14 cellular contexts compared by ENCODE assay signal in genomic region chr1:234517087-234517802, GRCh38. TPM values are rescaled to one million over a fixed set of nuclear protein-coding genes. Genes with fewer than 3 reads are reported as not detected.
DNase-seq lines count a peak whose midpoint lies in the region; ATAC-seq, FAIRE-seq and TF ChIP-seq lines count a peak whose summit lies in the region.
"Had no signal": no experiment of that assay in that cellular context is flagged by ENCODE, and none has a peak within 500 bp of the region (broad histone marks: within the 10 kb centered on the region; RNA-seq: fewer than 3 reads in every experiment).

No MANE protein-coding gene starts in this region.

- no peak overlapping the region for H3K4me2 ChIP-seq in GM12878 (ENCODE audit: control insufficient read depth, insufficient read depth)

- no peaks in the 10 kb centered on the region for H3K79me2 ChIP-seq in GM12878 (ENCODE audit: control insufficient read depth, insufficient read depth, low read length)

- in situ Hi-C loops in GM12878 (cut with MboI), result no loop called here

- intact Hi-C loops in GM12878 (cut with micrococcal nuclease; ENCODE audit: unreplicated experiment) (no loop called here), body of pancreas (cut with DNase I) (no loop called here)

- H3K36me3 Mint-ChIP-seq in activated T-cell treated with anti-CD3 and anti-CD28 coated beads, Interleukin-2, amount 50 U/mL, for 72 hours (ENCODE audit: insufficient read depth in 2 of 2), result no peaks in the 10 kb centered on the region
- H3K36me3 Mint-ChIP-seq: type B pancreatic cell had no signal

- peak; percentile 67 to 69 for ATAC-seq in activated T-cell treated with anti-CD3 and anti-CD28 coated beads, Interleukin-2, amount 50 U/mL, for 72 hours (replicated peaks in 1 of 2)
- ATAC-seq in GM12878 (peak; percentile 49), body of pancreas (no peak)
- peak; percentile 45 for ATAC-seq in stimulated activated naive CD8-positive, alpha-beta T cell treated with anti-CD3 and anti-CD28 coated beads, Interleukin-15, Interleukin-2, amounts not matched to agents 100 U/mL and 50 U/mL, for 24 hours
- ATAC-seq: esophagus mucosa had no signal

- SMC1A ChIA-PET in GM12878 (lab: Charles Lee; ENCODE audit: uncharacterized antibody, unreplicated experiment), result interaction anchor here (0.7 to 1.5 kb wide), 4 partner anchors 12 to 84 kb away, joined by 3 to 5 read pairs (median 3); no protein-coding TSS in a partner anchor

- TF ChIP-seq POLR2A in GM12878 (IDR thresholded peaks at IDR 0.05; ENCODE audit: low read depth, low read length) (no peak), body of pancreas (IDR thresholded peaks at IDR 0.05) (no peak)

- H3K4me3 ChIP-seq in GM12878 (no peak overlapping the region), body of pancreas (no peak overlapping the region)
- H3K4me3 ChIP-seq: Peyer's patch had no signal

- TF ChIP-seq RAD21 in GM12878 (IDR thresholded peaks at IDR 0.05; ENCODE audit: insufficient read depth, low read depth, low read length), result no peak

- H2AFZ ChIP-seq in GM12878 (ENCODE audit: control insufficient read depth, low read depth, low read length), result no peak overlapping the region

- POLR2A ChIA-PET in GM12878 (lab: Charles Lee), result interaction anchor here (1.1 kb wide), 1 partner anchor 29 kb away, joined by 5 read pairs; no protein-coding TSS in a partner anchor

- peaks cover 7% of the 10 kb centered on the region for H3K4me1 ChIP-seq in GM12878 (ENCODE audit: control insufficient read depth, insufficient read depth, low read length)
- H3K4me1 ChIP-seq in body of pancreas, result peaks cover 14% of the 10 kb centered on the region

- H3K27me3 ChIP-seq in GM12878 (replicated peaks in 1 of 2; ENCODE audit: control insufficient read depth in 2 of 2, insufficient read depth in 2 of 2, low read length in 1 of 2) (no peaks in the 10 kb centered on the region), body of pancreas (no peaks in the 10 kb centered on the region)
- H3K27me3 ChIP-seq: Peyer's patch had no signal

- WGBS in GM12878 (ENCODE audit: insufficient coverage, insufficient replicate concordance, low lambda C conversion rate, missing lambda C conversion rate), result 63% methylated on average over 11 of the region's 11 CpGs
- WGBS in body of pancreas, 2 donors, result 79 to 86% methylated on average over 11 of the region's 11 CpGs

- H3K27ac Mint-ChIP-seq in activated T-cell treated with anti-CD3 and anti-CD28 coated beads, Interleukin-2, amount 50 U/mL, for 72 hours, result peak overlapping the region; percentile 54
- H3K27ac Mint-ChIP-seq: type B pancreatic cell had no signal

- H3K9ac ChIP-seq in GM12878 (ENCODE audit: control insufficient read depth, insufficient read depth, low read length), result no peak overlapping the region

- H3K9me3 ChIP-seq in GM12878 (replicated peaks; ENCODE audit: control insufficient read depth, insufficient read depth, low read length) (no peaks in the 10 kb centered on the region), body of pancreas (no peaks in the 10 kb centered on the region)
- H3K9me3 ChIP-seq: Peyer's patch had no signal

- CTCF ChIA-PET in GM12878 (lab: Yijun Ruan, JAX), result interaction anchor here (1.0 to 1.2 kb wide), 2 partner anchors 16 to 18 kb away, joined by 3 to 4 read pairs; no protein-coding TSS in a partner anchor

- H3K27me3 Mint-ChIP-seq in activated T-cell treated with anti-CD3 and anti-CD28 coated beads, Interleukin-2, amount 50 U/mL, for 72 hours (ENCODE audit: low read depth), result no peaks in the 10 kb centered on the region
- H3K27me3 Mint-ChIP-seq: type B pancreatic cell had no signal

- H3K27ac ChIP-seq in GM12878 (ENCODE audit: control insufficient read depth, insufficient read depth), result no peak overlapping the region
- H3K27ac ChIP-seq in body of pancreas, result no peak overlapping the region

- DNase-seq in activated T-cell treated with anti-CD3 and anti-CD28 coated beads, Interleukin-2, amount 50 U/mL, for 72 hours, result no peak
- DNase-seq in activated T-cell treated with anti-CD3 and anti-CD28 coated beads, Interleukin-2, amount 50 U/mL, for 1 hour, result no peak
- DNase-seq in NOMO-1 treated with DMSO at 0.1 percent for 48 hours (lab: John Stamatoyannopoulos, UW; ENCODE audit: unreplicated experiment), result peak; percentile 71
- DNase-seq in GM12878 (ENCODE audit: low read depth, low spot score), result no peak
- DNase-seq in stimulated activated naive CD8-positive, alpha-beta T cell treated with anti-CD3 and anti-CD28 coated beads, Interleukin-15, Interleukin-2, amounts not matched to agents 100 U/mL and 50 U/mL, for 24 hours, result no peak
- DNase-seq in body of pancreas, result no peak
- no peak for DNase-seq in Kasumi-1 (lab: John Stamatoyannopoulos, UW)
- no peak for DNase-seq in LoVo (ENCODE audit: low spot score)
- DNase-seq: activated CD8-positive, alpha-beta memory T cell treated with anti-CD3 and anti-CD28 coated beads for 24 hours; DMS 273 treated with DMSO at 0.1 percent for 48 hours; NCI-H1417; Peyer's patch had no signal

- TF ChIP-seq EP300 in GM12878 (IDR thresholded peaks at IDR 0.05; ENCODE audit: borderline replicate concordance in 1 of 2, control insufficient read depth in 1 of 2, low read depth in 2 of 2, low read length in 2 of 2), result no peak

- no peaks in the 10 kb centered on the region for H3K9me3 Mint-ChIP-seq in activated T-cell treated with anti-CD3 and anti-CD28 coated beads, Interleukin-2, amount 50 U/mL, for 72 hours
- H3K9me3 Mint-ChIP-seq: type B pancreatic cell had no signal

- peaks cover 44% of the 10 kb centered on the region for H3K4me1 Mint-ChIP-seq in activated T-cell treated with anti-CD3 and anti-CD28 coated beads, Interleukin-2, amount 50 U/mL, for 72 hours (ENCODE audit: low read depth)

- TF ChIP-seq CTCF in GM12878 (IDR thresholded peaks at IDR 0.05 in 2 of 3, conservative IDR thresholded peaks at IDR 0.05 in 1 of 3; ENCODE audit: control insufficient read depth in 2 of 3, extremely low read depth in 1 of 3, insufficient read depth in 1 of 3, low read depth in 3 of 3, low read length in 3 of 3), result no peak
- TF ChIP-seq CTCF in body of pancreas (IDR thresholded peaks at IDR 0.05), result no peak

- BruUV-seq in GM12878 (replicated peaks; lab: Mats Ljungman, UMichigan), result no TSS peak

- peak overlapping the region; percentile 50 to 56 for H3K4me3 Mint-ChIP-seq in activated T-cell treated with anti-CD3 and anti-CD28 coated beads, Interleukin-2, amount 50 U/mL, for 72 hours
- H3K4me3 Mint-ChIP-seq: type B pancreatic cell had no signal

- H4K20me1 ChIP-seq in GM12878 (ENCODE audit: control insufficient read depth, insufficient read depth), result no peaks in the 10 kb centered on the region

- FAIRE-seq in GM12878 (lab: Jason Lieb, UNC), result no peak

- H3K36me3 ChIP-seq in GM12878 (ENCODE audit: control insufficient read depth in 2 of 2, insufficient read depth in 2 of 2, low read length in 1 of 2) (no peaks in the 10 kb centered on the region), body of pancreas (replicated peaks in 1 of 2; ENCODE audit: insufficient read depth in 1 of 2, low read depth in 2 of 2) (no peaks in the 10 kb centered on the region)
- H3K36me3 ChIP-seq: Peyer's patch had no signal

- RAD21 ChIA-PET in GM12878 (lab: Charles Lee; ENCODE audit: unreplicated experiment), result interaction anchor here (1.5 kb wide), 1 partner anchor 12 kb away, joined by 3 read pairs; no protein-coding TSS in a partner anchor

TF ChIP-seq in GM12878, 131 proteins besides CTCF, POLR2A, EP300 and RAD21:
- TF ChIP-seq RUNX3 (IDR thresholded peaks at IDR 0.05; ENCODE audit: low read length), result peak; percentile 64
- TF ChIP-seq, protein P1, sequence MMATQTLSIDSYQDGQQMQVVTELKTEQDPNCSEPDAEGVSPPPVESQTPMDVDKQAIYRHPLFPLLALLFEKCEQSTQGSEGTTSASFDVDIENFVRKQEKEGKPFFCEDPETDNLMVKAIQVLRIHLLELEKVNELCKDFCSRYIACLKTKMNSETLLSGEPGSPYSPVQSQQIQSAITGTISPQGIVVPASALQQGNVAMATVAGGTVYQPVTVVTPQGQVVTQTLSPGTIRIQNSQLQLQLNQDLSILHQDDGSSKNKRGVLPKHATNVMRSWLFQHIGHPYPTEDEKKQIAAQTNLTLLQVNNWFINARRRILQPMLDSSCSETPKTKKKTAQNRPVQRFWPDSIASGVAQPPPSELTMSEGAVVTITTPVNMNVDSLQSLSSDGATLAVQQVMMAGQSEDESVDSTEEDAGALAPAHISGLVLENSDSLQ (IDR thresholded peaks at IDR 0.05), result peak; percentile 39; the same call in 1 of the 2 replicates
- no peak for TF ChIP-seq MEF2B (IDR thresholded peaks at IDR 0.05; ENCODE audit: partially characterized antibody, poor library complexity, severe bottlenecking)

RNA-seq across cellular contexts. Expression of gene TARBP1, which starts 38.3 kb away (rescaled TPM):
- 10 to 100 TPM; 49.6 to 63.0 TPM for total RNA-seq in activated T-cell treated with anti-CD3 and anti-CD28 coated beads, Interleukin-2, amount 50 U/mL, for 72 hours
- 201 and 211 TPM in 2 replicates for total RNA-seq in GM12878 (2013; cell fraction: nucleolus; rRNA removed)
- 36.8 and 50.2 TPM in 2 replicates for total RNA-seq in GM12878 (2014; rRNA removed)
- total RNA-seq in GM12878 (2014; rRNA removed; fragmentation: Illumina TruSeq; extraction: Trizol), result 43.0 and 49.0 TPM in 2 replicates
- total RNA-seq in GM12878 (2021), result 31.2 and 33.8 TPM in 2 replicates
- 39.2 TPM for polyA plus RNA-seq in GM12878 (2011; ENCODE audit: low read depth)
- polyA plus RNA-seq in GM12878 (2011; rRNA removed), result 94.4 and 113 TPM in 2 replicates
- polyA plus RNA-seq in GM12878 (2011; cell fraction: cytosol; rRNA removed), result 36.8 and 38.2 TPM in 2 replicates
- polyA plus RNA-seq in GM12878 (2011; cell fraction: nucleus; rRNA removed), result 192 and 194 TPM in 2 replicates
- polyA plus RNA-seq in GM12878 (2012), result 32.4 and 44.6 TPM in 2 replicates
- polyA plus RNA-seq in GM12878 (2014; fragmentation: Illumina TruSeq; extraction: Trizol), result 50.1 and 68.9 TPM in 2 replicates
- polyA plus RNA-seq in GM12878 (2014; fragmentation: Nextera tagmentation; extraction: Ambion mirVana), result 10 to 100 TPM; 22.0 to 26.2 TPM
- 58.0 and 67.1 TPM in 2 replicates for polyA plus RNA-seq in GM12878 (2014; rRNA removed)
- polyA plus RNA-seq in GM12878 (2016; fragmentation: Nextera tagmentation; extraction: Ambion mirVana), result 10 to 100 TPM; 10.8 to 17.9 TPM
- polyA minus RNA-seq in GM12878 (2011; rRNA and poly(A)+ RNA removed), result 33.6 and 34.2 TPM in 2 replicates
- 9.8 and 11.7 TPM in 2 replicates for polyA minus RNA-seq in GM12878 (2011; cell fraction: cytosol; rRNA and poly(A)+ RNA removed)
- 29.8 and 33.2 TPM in 2 replicates for polyA minus RNA-seq in GM12878 (2011; cell fraction: nucleus; rRNA and poly(A)+ RNA removed)
- 10 to 100 TPM; 30.6 to 32.0 TPM for total RNA-seq in body of pancreas
